ENCODE assay signal across 19 cellular contexts in the genomic region with DNA sequence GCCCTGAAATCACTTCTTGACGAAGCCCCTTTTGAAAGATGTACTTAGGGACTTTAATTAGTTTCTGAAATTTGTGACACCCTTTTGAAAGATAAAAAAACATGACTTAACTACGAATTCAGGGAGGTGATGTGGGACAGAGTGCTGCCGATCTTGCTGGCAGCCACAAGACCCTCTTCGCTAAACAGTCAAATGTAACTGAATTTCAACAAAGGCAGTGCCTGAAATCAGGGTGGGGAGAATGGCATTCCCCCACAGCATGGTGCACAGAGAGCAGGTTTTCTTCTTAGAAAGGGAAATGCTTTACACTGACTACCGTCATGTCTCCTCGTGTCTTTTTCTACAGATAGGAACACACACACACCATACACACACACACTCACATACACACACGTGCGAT.
DNase-seq lines count a peak whose midpoint lies in the region; ATAC-seq and TF ChIP-seq lines count a peak whose summit lies in the region.
"Had no signal": no experiment of that assay in that cellular context is flagged by ENCODE, and none has a peak within 500 bp of the region (broad histone marks: within the 10 kb centered on the region; RNA-seq: fewer than 3 reads in every experiment).

No MANE protein-coding gene starts in this region.

- H3K9me3 Mint-ChIP-seq in GM23338 (no peaks in the 10 kb centered on the region), WTC11 (no peaks in the 10 kb centered on the region)

- H2BK120ac ChIP-seq in mesendoderm (ENCODE audit: low read depth, low read length): no peak overlapping the region

- H3K4me1 ChIP-seq in GM23338 (ENCODE audit: insufficient read depth) (peaks cover 38% of the 10 kb centered on the region), mesendoderm (ENCODE audit: control insufficient read depth, low read depth, low read length) (no peaks in the 10 kb centered on the region), HAP-1 (no peaks in the 10 kb centered on the region)
- H3K4me1 ChIP-seq: BLaER1 had no signal

- no peak overlapping the region for H3K9ac ChIP-seq in mesendoderm (ENCODE audit: low read length)
- H3K9ac ChIP-seq: BLaER1 had no signal

- H3F3A ChIP-seq in GM23338 (replicated peaks; ENCODE audit: low read depth): no peaks in the 10 kb centered on the region

- H3K36me3 Mint-ChIP-seq in GM23338 (ENCODE audit: low read depth) (no peaks in the 10 kb centered on the region), WTC11 (no peaks in the 10 kb centered on the region)
- H3K36me3 Mint-ChIP-seq: CD14-positive monocyte; CD4-positive, alpha-beta memory T cell; IgD-negative memory B cell had no signal

- no peak overlapping the region for H4K8ac ChIP-seq in mesendoderm (ENCODE audit: low read depth, low read length)

- H2AFZ ChIP-seq in GM23338: peak overlapping the region; percentile 88

- no peak overlapping the region for H3K4me3 Mint-ChIP-seq in GM23338
- H3K4me3 Mint-ChIP-seq in WTC11: no peak overlapping the region
- H3K4me3 Mint-ChIP-seq: CD14-positive monocyte, IgD-negative memory B cell had no signal

- WGBS in mesendoderm (ENCODE audit: extremely low coverage, insufficient coverage, low lambda C conversion rate): no CpG with 5 or more reads among the region's 8 CpGs

- H3K36me3 ChIP-seq in GM23338 (ENCODE audit: insufficient read depth): no peaks in the 10 kb centered on the region
- H3K36me3 ChIP-seq in mesendoderm (ENCODE audit: control insufficient read depth, insufficient read depth, low read length): no peaks in the 10 kb centered on the region
- no peaks in the 10 kb centered on the region for H3K36me3 ChIP-seq in MG63
- no peaks in the 10 kb centered on the region for H3K36me3 ChIP-seq in HAP-1 (replicated peaks)
- H3K36me3 ChIP-seq: BLaER1 had no signal

- H2BK5ac ChIP-seq in mesendoderm (ENCODE audit: low read length): no peak overlapping the region

- H3K27me3 Mint-ChIP-seq in GM23338 (ENCODE audit: insufficient read depth, low read depth, poor library complexity) (no peaks in the 10 kb centered on the region), WTC11 (ENCODE audit: low read depth) (no peaks in the 10 kb centered on the region; the same call in 1 of the 2 replicates)
- H3K27me3 Mint-ChIP-seq: CD4-positive, alpha-beta memory T cell; IgD-negative memory B cell had no signal

- H3K27me3 ChIP-seq in GM23338 (ENCODE audit: insufficient read depth) (no peaks in the 10 kb centered on the region), mesendoderm (ENCODE audit: insufficient read depth, low read length, poor library complexity) (no peaks in the 10 kb centered on the region), MG63 (no peaks in the 10 kb centered on the region), HAP-1 (ENCODE audit: low read depth) (no peaks in the 10 kb centered on the region)
- H3K27me3 ChIP-seq: BLaER1 had no signal

- ATAC-seq in GM23338 (peak; percentile 81), WTC11 (peak; percentile 57), GM18858 (IDR thresholded peaks at IDR 0.05; ENCODE audit: unreplicated experiment) (no peak)
- ATAC-seq: HepG2 had no signal

- POLR2A ChIA-PET in WTC11 (lab: Charles Lee): no interaction called here

- no peak for TF ChIP-seq CTCF in GM23338 (conservative IDR thresholded peaks at IDR 0.05; ENCODE audit: low read depth in 2 of 2)
- TF ChIP-seq CTCF in WTC11 (IDR thresholded peaks at IDR 0.05): no peak

- H3K79me1 ChIP-seq in mesendoderm (ENCODE audit: low read length): no peaks in the 10 kb centered on the region

- no peak overlapping the region for H3K4ac ChIP-seq in mesendoderm (ENCODE audit: low read depth, low read length)

- H3K4me1 Mint-ChIP-seq in GM23338 (peaks cover 33% of the 10 kb centered on the region), WTC11 (peaks cover 47% of the 10 kb centered on the region)
- H3K4me1 Mint-ChIP-seq: CD14-positive monocyte; CD4-positive, alpha-beta memory T cell; IgD-negative memory B cell had no signal

- H3K79me2 ChIP-seq in GM23338 (replicated peaks; ENCODE audit: insufficient read depth) (no peaks in the 10 kb centered on the region), mesendoderm (ENCODE audit: control insufficient read depth, insufficient read depth, low read length) (no peaks in the 10 kb centered on the region)

- DNase-seq in GM23338 (ENCODE audit: low spot score) (peak; percentile 33), WTC11 (ENCODE audit: low spot score) (peak; percentile 11), iPS DF 19.7 (ENCODE audit: low read depth, low spot score) (peak; percentile 9), mesendoderm (peak; percentile 3), NCI-H82 (lab: John Stamatoyannopoulos, UW) (no peak), MG63 (no peak), HAP-1 (ENCODE audit: low spot score in 2 of 2) (no peak)
- DNase-seq: 8988T; CD4-positive, alpha-beta memory T cell; DMS153; DMS79; GF-D8; KBM-7 had no signal

- H2AK5ac ChIP-seq in mesendoderm (ENCODE audit: low read length): no peak overlapping the region

- H3K4me2 ChIP-seq in GM23338: peak overlapping the region; percentile 25
- H3K4me2 ChIP-seq in mesendoderm (ENCODE audit: low read length): no peak overlapping the region
- H3K4me2 ChIP-seq: BLaER1 had no signal

- H3K9me2 ChIP-seq in GM23338 (ENCODE audit: insufficient read depth): peaks cover 8% of the 10 kb centered on the region; the same call in 1 of the 2 replicates

- in situ Hi-C loops in HAP-1 (cut with MboI; ENCODE audit: low sequenced_read_pairs): no loop called here

- H3K18ac ChIP-seq in mesendoderm (ENCODE audit: low read length): no peak overlapping the region

- no peak overlapping the region for H3K27ac ChIP-seq in GM23338 (ENCODE audit: low read depth)
- no peak overlapping the region for H3K27ac ChIP-seq in mesendoderm (ENCODE audit: low read depth, low read length)
- H3K27ac ChIP-seq: BLaER1, HL-60 had no signal

- no peak overlapping the region for H3K23ac ChIP-seq in mesendoderm (ENCODE audit: low read length)

- CTCF ChIA-PET in WTC11 (lab: Charles Lee): no interaction called here

- no peak overlapping the region; the same call in 1 of the 2 replicates for H3K27ac Mint-ChIP-seq in GM23338
- H3K27ac Mint-ChIP-seq in WTC11: no peak overlapping the region
- H3K27ac Mint-ChIP-seq: CD14-positive monocyte; CD4-positive, alpha-beta memory T cell; IgD-negative memory B cell had no signal

- no peaks in the 10 kb centered on the region for H4K20me1 ChIP-seq in GM23338 (replicated peaks; ENCODE audit: insufficient read depth)
- H4K20me1 ChIP-seq: BLaER1 had no signal

- H3K4me3 ChIP-seq in GM23338 (no peak overlapping the region), mesendoderm (ENCODE audit: low read length) (no peak overlapping the region), MG63 (no peak overlapping the region), HAP-1 (no peak overlapping the region)
- H3K4me3 ChIP-seq: BLaER1 had no signal

- no peak overlapping the region for H3K56ac ChIP-seq in mesendoderm (ENCODE audit: low read length)

- H4K5ac ChIP-seq in mesendoderm (ENCODE audit: low read length): no peak overlapping the region

- no peaks in the 10 kb centered on the region for H3K9me3 ChIP-seq in MG63
- H3K9me3 ChIP-seq in HAP-1: no peaks in the 10 kb centered on the region
- H3K9me3 ChIP-seq: BLaER1 had no signal

- no peak overlapping the region for H2BK15ac ChIP-seq in mesendoderm (replicated peaks; ENCODE audit: low read depth)

TF ChIP-seq in GM23338, 12 proteins besides CTCF, POLR2A, EP300 and RAD21:
- TF ChIP-seq POLR2AphosphoS5 (IDR thresholded peaks at IDR 0.05; ENCODE audit: low read depth): no peak
- no peak for TF ChIP-seq EZH2 (IDR thresholded peaks at IDR 0.05; ENCODE audit: low read depth, unreplicated experiment)
- TF ChIP-seq NANOG (IDR thresholded peaks at IDR 0.05; ENCODE audit: borderline replicate concordance): no peak
- TF ChIP-seq JUNB (IDR thresholded peaks at IDR 0.05; ENCODE audit: unreplicated experiment): no peak

TF ChIP-seq in WTC11, 78 proteins besides CTCF, POLR2A, EP300 and RAD21 (continues in another document):
- TF ChIP-seq MXD4 (CRISPR knock-in tag; IDR thresholded peaks at IDR 0.05; ENCODE audit: borderline replicate concordance) (no peak), CDX4 (CRISPR knock-in tag; IDR thresholded peaks at IDR 0.05; ENCODE audit: borderline replicate concordance) (no peak), ELF4 (CRISPR knock-in tag; IDR thresholded peaks at IDR 0.05; ENCODE audit: low read depth) (no peak), KAT7 (CRISPR knock-in tag; IDR thresholded peaks at IDR 0.05; ENCODE audit: borderline replicate concordance) (no peak)
- TF ChIP-seq, protein P1, sequence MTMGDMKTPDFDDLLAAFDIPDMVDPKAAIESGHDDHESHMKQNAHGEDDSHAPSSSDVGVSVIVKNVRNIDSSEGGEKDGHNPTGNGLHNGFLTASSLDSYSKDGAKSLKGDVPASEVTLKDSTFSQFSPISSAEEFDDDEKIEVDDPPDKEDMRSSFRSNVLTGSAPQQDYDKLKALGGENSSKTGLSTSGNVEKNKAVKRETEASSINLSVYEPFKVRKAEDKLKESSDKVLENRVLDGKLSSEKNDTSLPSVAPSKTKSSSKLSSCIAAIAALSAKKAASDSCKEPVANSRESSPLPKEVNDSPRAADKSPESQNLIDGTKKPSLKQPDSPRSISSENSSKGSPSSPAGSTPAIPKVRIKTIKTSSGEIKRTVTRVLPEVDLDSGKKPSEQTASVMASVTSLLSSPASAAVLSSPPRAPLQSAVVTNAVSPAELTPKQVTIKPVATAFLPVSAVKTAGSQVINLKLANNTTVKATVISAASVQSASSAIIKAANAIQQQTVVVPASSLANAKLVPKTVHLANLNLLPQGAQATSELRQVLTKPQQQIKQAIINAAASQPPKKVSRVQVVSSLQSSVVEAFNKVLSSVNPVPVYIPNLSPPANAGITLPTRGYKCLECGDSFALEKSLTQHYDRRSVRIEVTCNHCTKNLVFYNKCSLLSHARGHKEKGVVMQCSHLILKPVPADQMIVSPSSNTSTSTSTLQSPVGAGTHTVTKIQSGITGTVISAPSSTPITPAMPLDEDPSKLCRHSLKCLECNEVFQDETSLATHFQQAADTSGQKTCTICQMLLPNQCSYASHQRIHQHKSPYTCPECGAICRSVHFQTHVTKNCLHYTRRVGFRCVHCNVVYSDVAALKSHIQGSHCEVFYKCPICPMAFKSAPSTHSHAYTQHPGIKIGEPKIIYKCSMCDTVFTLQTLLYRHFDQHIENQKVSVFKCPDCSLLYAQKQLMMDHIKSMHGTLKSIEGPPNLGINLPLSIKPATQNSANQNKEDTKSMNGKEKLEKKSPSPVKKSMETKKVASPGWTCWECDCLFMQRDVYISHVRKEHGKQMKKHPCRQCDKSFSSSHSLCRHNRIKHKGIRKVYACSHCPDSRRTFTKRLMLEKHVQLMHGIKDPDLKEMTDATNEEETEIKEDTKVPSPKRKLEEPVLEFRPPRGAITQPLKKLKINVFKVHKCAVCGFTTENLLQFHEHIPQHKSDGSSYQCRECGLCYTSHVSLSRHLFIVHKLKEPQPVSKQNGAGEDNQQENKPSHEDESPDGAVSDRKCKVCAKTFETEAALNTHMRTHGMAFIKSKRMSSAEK (CRISPR knock-in tag; IDR thresholded peaks at IDR 0.05; ENCODE audit: borderline replicate concordance): no peak

Comparison
In these comparisons a context has a peak if more than half of its experiments do, and no peak if none do; other contexts are left out.
1. DNase-seq: peak in GM23338 (single experiment), WTC11 (single experiment), iPS DF 19.7 (single experiment) and mesendoderm (single experiment); none in NCI-H82 (single experiment), MG63 (single experiment) and HAP-1 (0 of 2).